Comparison of ENCODE assay signal across 18 cellular contexts in genomic region chr11:28704801-28705200, GRCh38.
A peak's percentile ranks its signal among the peaks of the same experiment; 100 is the strongest.
DNase-seq lines count a peak whose midpoint lies in the region; ATAC-seq, FAIRE-seq and TF ChIP-seq lines count a peak whose summit lies in the region.
"Had no signal": no experiment of that assay in that cellular context is flagged by ENCODE, and none has a peak within 500 bp of the region (broad histone marks: within the 10 kb centered on the region; RNA-seq: fewer than 3 reads in every experiment).

No MANE protein-coding gene starts in this region.

- peak overlapping the region; percentile 63 for H3K4me3 ChIP-seq in PC-3 (ENCODE audit: low read length)
- H3K4me3 ChIP-seq in H1 (ENCODE audit: extremely low read depth in 1 of 4, insufficient read depth in 2 of 4, low read depth in 3 of 4, low read length in 4 of 4) = no peak overlapping the region
- no peak overlapping the region for H3K4me3 ChIP-seq in Karpas-422 (ENCODE audit: low read length)

- POLR2A ChIA-PET in PC-3 (lab: Charles Lee; ENCODE audit: unreplicated experiment) (no interaction called here), H1 (lab: Charles Lee; ENCODE audit: partially characterized antibody) (no interaction called here)

- H3K79me2 ChIP-seq in PC-3 (ENCODE audit: low read length) = peaks cover 67% of the 10 kb centered on the region
- no peaks in the 10 kb centered on the region for H3K79me2 ChIP-seq in H1 (ENCODE audit: control insufficient read depth in 1 of 2, insufficient read depth in 2 of 2, low read length in 2 of 2)
- H3K79me2 ChIP-seq in Karpas-422 (ENCODE audit: low read length) = no peaks in the 10 kb centered on the region

- H2BK12ac ChIP-seq in H1 (ENCODE audit: low read depth, low read length) = no peak overlapping the region

- no peaks in the 10 kb centered on the region for H3K79me1 ChIP-seq in H1 (ENCODE audit: low read depth, low read length)

- TF ChIP-seq CTCF in Calu3 (IDR thresholded peaks at IDR 0.05; ENCODE audit: unreplicated experiment) (no peak), PC-3 (conservative IDR thresholded peaks at IDR 0.05; ENCODE audit: low read depth, low read length) (no peak), H1 (IDR thresholded peaks at IDR 0.05; ENCODE audit: control extremely low read depth in 1 of 3, insufficient read depth in 1 of 3, low read depth in 1 of 3, low read length in 3 of 3) (no peak), GM13977 (IDR thresholded peaks at IDR 0.05; ENCODE audit: extremely low read depth, insufficient read depth, missing control alignments) (no peak)

- in situ Hi-C loops in GM13977 (cut with MboI; ENCODE audit: low pct_unique_long_range_greater_than_20kb, low sequenced_read_pairs, unreplicated experiment) = no loop called here

- H2BK5ac ChIP-seq in H1 (ENCODE audit: low read depth, low read length) = no peak overlapping the region

- no peaks in the 10 kb centered on the region for H3K9me2 ChIP-seq in PC-3 (replicated peaks; ENCODE audit: low read length)
- H3K9me2 ChIP-seq in Karpas-422 (replicated peaks; ENCODE audit: insufficient read depth, low read length) = no peaks in the 10 kb centered on the region

- ATAC-seq in PC-3 (no peak), HG03280 (IDR thresholded peaks at IDR 0.05; ENCODE audit: unreplicated experiment) (no peak)

- no TSS peak for BruUV-seq in Calu3 (replicated peaks; lab: Mats Ljungman, UMichigan)
- BruUV-seq in PC-3 (replicated peaks; lab: Mats Ljungman, UMichigan) = no TSS peak

- peak overlapping the region; percentile 67; the same call in 1 of the 2 replicates for H2BK20ac ChIP-seq in H1 (ENCODE audit: low read length)

- no peaks in the 10 kb centered on the region for H3K27me3 Mint-ChIP-seq in Calu3 (ENCODE audit: unreplicated experiment)
- H3K27me3 Mint-ChIP-seq: CD4-positive, CD25-positive, alpha-beta regulatory T cell; CD8-positive, alpha-beta memory T cell had no signal

- no peak overlapping the region for H3K18ac ChIP-seq in H1 (ENCODE audit: extremely low read depth, low read length)

- no peak overlapping the region for H4K8ac ChIP-seq in H1 (ENCODE audit: extremely low read depth, insufficient read depth, low read length)

- no peak overlapping the region for H4K91ac ChIP-seq in H1 (replicated peaks; ENCODE audit: insufficient read length, low read length)

- no peak overlapping the region for H3K4me3 Mint-ChIP-seq in Calu3 (ENCODE audit: low read depth, unreplicated experiment)
- H3K4me3 Mint-ChIP-seq: CD4-positive, CD25-positive, alpha-beta regulatory T cell; CD8-positive, alpha-beta memory T cell; H9 had no signal

- peaks cover 58% of the 10 kb centered on the region for H3K4me1 Mint-ChIP-seq in Calu3 (ENCODE audit: low read depth, unreplicated experiment)
- H3K4me1 Mint-ChIP-seq: CD4-positive, CD25-positive, alpha-beta regulatory T cell; CD8-positive, alpha-beta memory T cell; H9 had no signal

- intact Hi-C loops in Calu3 (cut with micrococcal nuclease; ENCODE audit: unreplicated experiment) (loop anchor here (5.0 to 10.0 kb wide), 5 partner anchors 32 to 628 kb away; no protein-coding TSS in a partner anchor), PC-3 (cut with micrococcal nuclease) (loop anchor here (5.0 kb wide), 3 partner anchors 132 to 622 kb away; no protein-coding TSS in a partner anchor)

- H3K14ac ChIP-seq in H1 (ENCODE audit: insufficient read length) = no peak overlapping the region

- no peak overlapping the region for H4K5ac ChIP-seq in H1 (ENCODE audit: insufficient read length, low read depth, low read length)

- no peak overlapping the region for H3K23ac ChIP-seq in H1 (ENCODE audit: insufficient read length)

- H3K9me3 Mint-ChIP-seq in Calu3 (ENCODE audit: low read depth, unreplicated experiment) = peaks cover 4% of the 10 kb centered on the region
- H3K9me3 Mint-ChIP-seq: H9 had no signal

- no peaks in the 10 kb centered on the region for H3K23me2 ChIP-seq in H1 (ENCODE audit: low read depth, low read length)

- H3K56ac ChIP-seq in H1 (replicated peaks; ENCODE audit: insufficient read length, low read depth, low read length) = no peak overlapping the region

- no peak for TF ChIP-seq POLR2A in H1 (IDR thresholded peaks at IDR 0.05; ENCODE audit: control extremely low read depth in 1 of 2, low read depth in 2 of 2, low read length in 2 of 2)

- no peak for TF ChIP-seq RAD21 in H1 (IDR thresholded peaks at IDR 0.05 in 1 of 2, conservative IDR thresholded peaks at IDR 0.05 in 1 of 2; ENCODE audit: low read depth in 2 of 2, low read length in 2 of 2)

- DNase-seq in Calu3 (no peak), PC-3 (no peak), H1 (ENCODE audit: low read depth in 1 of 2, low spot score in 2 of 2) (no peak), pulmonary artery endothelial cell (ENCODE audit: low read depth, low spot score) (peak; percentile 63), GM13977 (ENCODE audit: low spot score) (no peak), Karpas-422 (no peak)
- DNase-seq: ACHN; BE2C; C1 segment of cervical spinal cord; CD4-positive, CD25-positive, alpha-beta regulatory T cell; CD8-positive, alpha-beta memory T cell; COR-L47; GOT3; H9 had no signal

- H3K36me3 Mint-ChIP-seq in Calu3 (ENCODE audit: insufficient read depth, unreplicated experiment) = peaks cover 9% of the 10 kb centered on the region
- H3K36me3 Mint-ChIP-seq: CD4-positive, CD25-positive, alpha-beta regulatory T cell; CD8-positive, alpha-beta memory T cell had no signal

- H3K9me3 ChIP-seq in PC-3 (ENCODE audit: low read length) = no peaks in the 10 kb centered on the region
- no peaks in the 10 kb centered on the region for H3K9me3 ChIP-seq in H1 (ENCODE audit: insufficient read depth in 2 of 2, low read depth in 1 of 2, low read length in 1 of 2)
- no peaks in the 10 kb centered on the region for H3K9me3 ChIP-seq in Karpas-422 (ENCODE audit: low read length)
- H3K9me3 ChIP-seq: BE2C had no signal

- H3K4ac ChIP-seq in H1 (replicated peaks; ENCODE audit: insufficient read length, low read depth, low read length) = no peak overlapping the region

- H3K4me1 ChIP-seq in PC-3 (ENCODE audit: insufficient read depth, low read length) = peaks cover 46% of the 10 kb centered on the region
- no peaks in the 10 kb centered on the region for H3K4me1 ChIP-seq in H1 (replicated peaks in 1 of 4; ENCODE audit: control insufficient read depth in 3 of 4, insufficient read depth in 4 of 4, low read length in 3 of 4)
- H3K4me1 ChIP-seq in Karpas-422 (ENCODE audit: low read length) = no peaks in the 10 kb centered on the region
- H3K4me1 ChIP-seq: BE2C had no signal

- no peak for TF ChIP-seq EP300 in H1 (IDR thresholded peaks at IDR 0.05; ENCODE audit: borderline replicate concordance in 1 of 2, low read depth in 2 of 2, low read length in 2 of 2)

- H3K9ac ChIP-seq in PC-3 (ENCODE audit: low read length) = no peak overlapping the region
- no peak overlapping the region for H3K9ac ChIP-seq in H1 (replicated peaks in 1 of 4; ENCODE audit: extremely low read depth in 1 of 4, low read depth in 3 of 4, low read length in 3 of 4)
- no peak overlapping the region for H3K9ac ChIP-seq in Karpas-422 (ENCODE audit: low read length)

- no peak overlapping the region for H2BK120ac ChIP-seq in H1 (replicated peaks; ENCODE audit: low read depth, low read length)

- CTCF ChIA-PET in Calu3 (lab: Charles Lee) (no interaction called here), PC-3 (lab: Charles Lee) (no interaction called here), H1 (lab: Charles Lee; ENCODE audit: partially characterized antibody) (no interaction called here)

- no peak overlapping the region for H2AFZ ChIP-seq in PC-3 (ENCODE audit: low read length)
- H2AFZ ChIP-seq in H1 (ENCODE audit: low read length) = no peak overlapping the region
- no peak overlapping the region for H2AFZ ChIP-seq in Karpas-422 (ENCODE audit: low read length)

- H2AK5ac ChIP-seq in H1 (ENCODE audit: low read depth, low read length) = no peak overlapping the region

- H4K20me1 ChIP-seq in PC-3 (ENCODE audit: low read length) (no peaks in the 10 kb centered on the region), H1 (replicated peaks in 1 of 2; ENCODE audit: control insufficient read depth in 1 of 2, insufficient read depth in 2 of 2, low read length in 2 of 2) (no peaks in the 10 kb centered on the region), Karpas-422 (ENCODE audit: insufficient read depth, low read depth, low read length) (no peaks in the 10 kb centered on the region)

- H3F3A ChIP-seq in PC-3 (ENCODE audit: low read length, unreplicated experiment) = peaks cover 3% of the 10 kb centered on the region

- no peak for FAIRE-seq in H1 (lab: Jason Lieb, UNC)
- FAIRE-seq: D721Med, G401.6, GM12892 had no signal

- H2BK15ac ChIP-seq in H1 (ENCODE audit: low read length) = no peak overlapping the region

- H3K36me3 ChIP-seq in PC-3 (ENCODE audit: low read depth, low read length) = peaks cover 4% of the 10 kb centered on the region; the same call in 1 of the 2 replicates
- no peaks in the 10 kb centered on the region for H3K36me3 ChIP-seq in H1 (ENCODE audit: control insufficient read depth in 2 of 4, insufficient read depth in 4 of 4, low read length in 3 of 4)
- no peaks in the 10 kb centered on the region for H3K36me3 ChIP-seq in Karpas-422 (ENCODE audit: insufficient read depth, low read length)
- H3K36me3 ChIP-seq: BE2C had no signal

- H3K27ac ChIP-seq in PC-3 (ENCODE audit: low read length) (no peak overlapping the region), H1 (ENCODE audit: low read depth, low read length) (no peak overlapping the region), Karpas-422 (ENCODE audit: low read length) (no peak overlapping the region)

- H3K27ac Mint-ChIP-seq in Calu3 (ENCODE audit: unreplicated experiment) = peak overlapping the region; percentile 94
- H3K27ac Mint-ChIP-seq: CD4-positive, CD25-positive, alpha-beta regulatory T cell; H9 had no signal

- H3K4me2 ChIP-seq in PC-3 (ENCODE audit: low read length) (peak overlapping the region; percentile 77), H1 (ENCODE audit: insufficient read depth in 1 of 2, low read depth in 2 of 2, low read length in 2 of 2) (no peak overlapping the region), Karpas-422 (ENCODE audit: low read depth, low read length, poor library complexity, severe bottlenecking) (no peak overlapping the region)

- no peaks in the 10 kb centered on the region for H3K27me3 ChIP-seq in PC-3 (ENCODE audit: low read length)
- no peaks in the 10 kb centered on the region for H3K27me3 ChIP-seq in H1 (replicated peaks in 1 of 4; ENCODE audit: control insufficient read depth in 3 of 4, extremely low read depth in 1 of 4, insufficient read depth in 3 of 4, low read length in 3 of 4)
- no peaks in the 10 kb centered on the region for H3K27me3 ChIP-seq in Karpas-422 (ENCODE audit: low read length)
- H3K27me3 ChIP-seq: BE2C had no signal

TF ChIP-seq in H1, 55 proteins besides CTCF, POLR2A, EP300 and RAD21 (continues in another document):
- no peak for TF ChIP-seq CBX8 (IDR thresholded peaks at IDR 0.05; ENCODE audit: borderline replicate concordance, low read depth, low read length)
- no peak for TF ChIP-seq EGR1 (IDR thresholded peaks at IDR 0.05; ENCODE audit: borderline replicate concordance, low read depth, low read length)
- no peak for TF ChIP-seq SAP30 (IDR thresholded peaks at IDR 0.05; ENCODE audit: insufficient read depth, insufficient replicate concordance, low read length)
- no peak for TF ChIP-seq RFX5 (IDR thresholded peaks at IDR 0.05; ENCODE audit: borderline replicate concordance, low read depth, low read length)
- no peak for TF ChIP-seq RXRA (IDR thresholded peaks at IDR 0.05; ENCODE audit: insufficient read depth, low read depth, low read length)
